In the genomic region with DNA sequence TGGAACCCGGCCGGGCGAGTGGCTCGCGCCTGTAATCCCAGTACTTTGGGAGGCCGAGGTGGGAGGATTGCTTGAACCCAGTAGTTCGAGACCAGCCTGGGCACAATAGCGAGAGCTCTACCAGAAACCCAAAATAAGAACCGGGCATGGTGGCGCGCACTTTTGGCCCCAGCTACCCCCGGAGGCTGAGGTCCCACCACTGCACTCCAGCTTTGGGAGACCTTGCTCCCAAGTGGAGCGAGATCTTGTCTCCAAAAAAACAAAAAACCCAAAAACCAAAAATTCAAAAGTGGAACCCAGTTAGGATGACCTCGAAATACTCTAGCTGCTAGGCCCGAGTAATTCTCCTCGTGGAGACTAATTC, we compare ENCODE assay signal across 9 cellular contexts. TPM values are rescaled to one million over a fixed set of nuclear protein-coding genes. Genes with fewer than 3 reads are reported as not detected.
DNase-seq lines count a peak whose midpoint lies in the region; ATAC-seq, FAIRE-seq and TF ChIP-seq lines count a peak whose summit lies in the region.
"Had no signal": no experiment of that assay in that cellular context is flagged by ENCODE, and none has a peak within 500 bp of the region (broad histone marks: within the 10 kb centered on the region; RNA-seq: fewer than 3 reads in every experiment).

No MANE protein-coding gene starts in this region.

- H3K9me3 Mint-ChIP-seq in activated CD8-positive, alpha-beta memory T cell treated with anti-CD3 and anti-CD28 coated beads, Interleukin-2, amount 10 ng/mL, durations not matched to agents 7 days and 5 days (ENCODE audit: low read depth), result no peaks in the 10 kb centered on the region

- H3K9me3 ChIP-seq in left lung (no peaks in the 10 kb centered on the region), thymus (ENCODE audit: control insufficient read depth) (no peaks in the 10 kb centered on the region)

- H3K27me3 ChIP-seq in left lung, result no peaks in the 10 kb centered on the region
- no peaks in the 10 kb centered on the region for H3K27me3 ChIP-seq in thymus (ENCODE audit: control insufficient read depth, insufficient read depth)

- ATAC-seq in activated CD8-positive, alpha-beta memory T cell treated with anti-CD3 and anti-CD28 coated beads, Interleukin-2, amount 10 ng/mL, durations not matched to agents 7 days and 5 days, result no peak
- ATAC-seq in left lung, result no peak

- H3K36me3 Mint-ChIP-seq in activated CD8-positive, alpha-beta memory T cell treated with anti-CD3 and anti-CD28 coated beads, Interleukin-2, amount 10 ng/mL, durations not matched to agents 7 days and 5 days, result peaks cover 24% of the 10 kb centered on the region

- H3K4me1 Mint-ChIP-seq in activated CD8-positive, alpha-beta memory T cell treated with anti-CD3 and anti-CD28 coated beads, Interleukin-2, amount 10 ng/mL, durations not matched to agents 7 days and 5 days, result peaks cover 36% of the 10 kb centered on the region

- WGBS in adipose tissue, 3 donors, result 29 to 37% (median 33%) methylated on average over 16 of the region's 16 CpGs
- 51% methylated on average over 16 of the region's 16 CpGs for WGBS in thymus

- peaks cover 0 to 17% of the 10 kb centered on the region in 2 donors for H3K36me3 ChIP-seq in left lung
- H3K36me3 ChIP-seq in thymus (ENCODE audit: control insufficient read depth, insufficient read depth), result peaks cover 10% of the 10 kb centered on the region

- no peak for TF ChIP-seq CTCF in left lung (IDR thresholded peaks at IDR 0.05)

- H3K27ac Mint-ChIP-seq in activated CD8-positive, alpha-beta memory T cell treated with anti-CD3 and anti-CD28 coated beads, Interleukin-2, amount 10 ng/mL, durations not matched to agents 7 days and 5 days, result peak overlapping the region; percentile 83

- H3K27ac ChIP-seq in adipose tissue (ENCODE audit: low read depth, low read length) (peak overlapping the region; percentile 95), left lung (peak overlapping the region; percentile 93 to 97), thymus (ENCODE audit: low read depth) (peak overlapping the region; percentile 98)

- CTCF ChIA-PET in activated CD8-positive, alpha-beta memory T cell treated with anti-CD3 and anti-CD28 coated beads, Interleukin-2, amount 10 ng/mL, durations not matched to agents 7 days and 5 days (lab: Charles Lee), result interaction anchor here (0.8 to 2.2 kb wide), 5 partner anchors 20 to 75 kb away, joined by 3 to 9 read pairs (median 3); partner anchors contain the start of genes PIGH and RDH11

- peak overlapping the region; percentile 72 to 99 for H3K4me3 ChIP-seq in left lung
- peak overlapping the region; percentile 73 for H3K4me3 ChIP-seq in thymus (ENCODE audit: low read length)

- H3K27me3 Mint-ChIP-seq in activated CD8-positive, alpha-beta memory T cell treated with anti-CD3 and anti-CD28 coated beads, Interleukin-2, amount 10 ng/mL, durations not matched to agents 7 days and 5 days, result no peaks in the 10 kb centered on the region

- no peak for FAIRE-seq in urothelium cell line (lab: Jason Lieb, UNC)
- FAIRE-seq: G401.6 had no signal

- DNase-seq in activated CD8-positive, alpha-beta memory T cell treated with anti-CD3 and anti-CD28 coated beads, Interleukin-2, amount 10 ng/mL, durations not matched to agents 7 days and 5 days, result no peak
- DNase-seq in activated CD8-positive, alpha-beta memory T cell treated with anti-CD3 and anti-CD28 coated beads, Interleukin-2, amount 50 U/mL, for 48 hours, result no peak
- DNase-seq in left lung (no peak), urothelium cell line (ENCODE audit: low spot score) (no peak), NCI-H187 treated with DMSO at 0.1 percent for 48 hours (lab: John Stamatoyannopoulos, UW) (no peak), posterior cingulate gyrus (no peak)

- intact Hi-C loops in left lung (cut with DNase I), result no loop called here
- intact Hi-C loops in posterior cingulate gyrus (cut with DNase I), result loop anchor here (2.0 kb wide), 1 partner anchor 20 kb away; the partner anchor contains the start of gene RDH11

- H3K4me3 Mint-ChIP-seq in activated CD8-positive, alpha-beta memory T cell treated with anti-CD3 and anti-CD28 coated beads, Interleukin-2, amount 10 ng/mL, durations not matched to agents 7 days and 5 days, result peak overlapping the region; percentile 90

- H3K4me1 ChIP-seq in left lung (peaks cover 12 to 41% of the 10 kb centered on the region in 2 donors), thymus (ENCODE audit: control insufficient read depth, insufficient read depth, low read length) (peaks cover 6% of the 10 kb centered on the region)

RNA-seq across cellular contexts. Expression of gene VTI1B, which starts 0.8 kb away (rescaled TPM):
- 10 to 100 TPM; 69.2 to 73.5 TPM for total RNA-seq in activated CD8-positive, alpha-beta memory T cell treated with anti-CD3 and anti-CD28 coated beads, Interleukin-2, amount 10 ng/mL, durations not matched to agents 7 days and 5 days
- polyA plus RNA-seq in adipose tissue (100 to 1,000 TPM in 2 of 3 donors, 10 to 100 TPM in 1; 41.8 to 166 (median 135) TPM), thymus (71.0 TPM)
- total RNA-seq in left lung, result 100 to 1,000 TPM in 1 of 2 donors, 10 to 100 TPM in 1; 97.6 to 123 TPM

RNA-seq across cellular contexts. Expression of gene RDH11, which starts 20.4 kb away (rescaled TPM):
- total RNA-seq in activated CD8-positive, alpha-beta memory T cell treated with anti-CD3 and anti-CD28 coated beads, Interleukin-2, amount 10 ng/mL, durations not matched to agents 7 days and 5 days, result 10 to 100 TPM; 49.6 to 59.8 TPM
- polyA plus RNA-seq in adipose tissue (10 to 100 TPM; 15.2 to 21.6 (median 17.3) TPM), thymus (39.1 TPM)
- total RNA-seq in left lung, result 10 to 100 TPM; 69.0 to 97.1 TPM

RNA-seq across cellular contexts. Expression of gene RDH12, which starts 26.5 kb away (rescaled TPM):
- total RNA-seq in activated CD8-positive, alpha-beta memory T cell treated with anti-CD3 and anti-CD28 coated beads, Interleukin-2, amount 10 ng/mL, durations not matched to agents 7 days and 5 days, result not detected
- polyA plus RNA-seq in adipose tissue, result 1 to 10 TPM in 2 of 3 donors, under 1 TPM in 1; 0.22 to 1.3 (median 1.2) TPM
- total RNA-seq in left lung, result under 1 TPM; 0.12 to 0.16 TPM
- 3.4 TPM for polyA plus RNA-seq in thymus

RNA-seq across cellular contexts. Expression of gene ARG2, which starts 55.5 kb away (rescaled TPM):
- total RNA-seq in activated CD8-positive, alpha-beta memory T cell treated with anti-CD3 and anti-CD28 coated beads, Interleukin-2, amount 10 ng/mL, durations not matched to agents 7 days and 5 days, result 10 to 100 TPM in 1 of 2 experiments, 1 to 10 TPM in 1; 6.2 to 13.6 TPM
- 1 to 10 TPM; 2.7 to 5.7 (median 4.3) TPM for polyA plus RNA-seq in adipose tissue
- 10 to 100 TPM in 1 of 2 donors, 1 to 10 TPM in 1; 6.0 to 14.8 TPM for total RNA-seq in left lung
- 27.8 TPM for polyA plus RNA-seq in thymus
